ENCODE assay signal across 37 cellular contexts in the genomic region with DNA sequence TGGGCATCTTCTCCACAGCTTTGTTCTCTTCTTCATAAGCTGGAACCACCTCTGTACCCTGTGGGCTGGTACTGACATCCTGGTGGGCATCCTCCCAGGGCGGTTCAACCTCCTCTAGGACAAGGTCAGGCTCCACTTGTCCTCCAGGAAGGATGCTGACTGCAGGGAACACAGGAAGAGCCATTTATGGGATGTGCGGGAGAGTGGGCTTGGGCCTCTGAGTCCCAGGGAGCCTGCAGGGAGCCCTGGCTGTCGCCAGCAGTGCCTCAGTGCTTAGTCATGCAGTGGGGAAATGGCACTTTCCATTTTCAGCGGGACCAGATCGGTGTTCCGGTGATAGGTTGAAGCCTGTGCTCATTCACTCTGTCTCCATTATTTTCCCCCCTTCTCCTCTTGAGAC. TPM values are rescaled to one million over a fixed set of nuclear protein-coding genes. Genes with fewer than 3 reads are reported as not detected.
"Had no signal": no experiment of that assay in that cellular context is flagged by ENCODE, and none has a peak within 500 bp of the region (broad histone marks: within the 10 kb centered on the region; RNA-seq: fewer than 3 reads in every experiment).

No MANE protein-coding gene starts in this region.

- H3K4me3 ChIP-seq: ovary, psoas muscle, sigmoid colon, upper lobe of left lung, vagina had no signal

- FAIRE-seq: astrocyte, endothelial cell of umbilical vein, kidney, small intestine had no signal

- H3K4me3 Mint-ChIP-seq: activated CD4-positive, alpha-beta memory T cell treated with anti-CD3 and anti-CD28 coated beads for 36 hours; activated CD4-positive, alpha-beta T cell treated with anti-CD3 and anti-CD28 coated beads, Interleukin-2, amount 10 ng/mL, durations not matched to agents 24 days and 14 days; effector memory CD8-positive, alpha-beta T cell; naive B cell; nephron progenitor cell; stimulated activated memory B cell treated with anti-CD40 and anti-IgM and Interleukin-4, amounts not matched to agents 10 μg/mL and 1 μg/mL and 100 μg/mL, for 72 hours; stimulated activated naive CD8-positive, alpha-beta T cell treated with anti-CD3 and anti-CD28 coated beads, Interleukin-15, amount 100 ng/mL, for 72 hours had no signal

- ATAC-seq: effector memory CD8-positive, alpha-beta T cell; esophagus mucosa; left colon; psoas muscle; stimulated activated memory B cell treated with anti-CD40 and anti-IgM and Interleukin-4, amounts not matched to agents 10 μg/mL and 1 μg/mL and 100 μg/mL, for 72 hours; stimulated activated naive CD8-positive, alpha-beta T cell treated with anti-CD3 and anti-CD28 coated beads, Interleukin-15, amount 100 ng/mL, for 72 hours had no signal

- H3K27ac Mint-ChIP-seq: activated CD4-positive, alpha-beta memory T cell treated with anti-CD3 and anti-CD28 coated beads for 36 hours; activated CD4-positive, alpha-beta T cell treated with anti-CD3 and anti-CD28 coated beads, Interleukin-2, amount 10 ng/mL, durations not matched to agents 24 days and 14 days; naive B cell; stimulated activated memory B cell treated with anti-CD40 and anti-IgM and Interleukin-4, amounts not matched to agents 10 μg/mL and 1 μg/mL and 100 μg/mL, for 72 hours; stimulated activated naive CD8-positive, alpha-beta T cell treated with anti-CD3 and anti-CD28 coated beads, Interleukin-15, amount 100 ng/mL, for 72 hours had no signal

- H3K36me3 Mint-ChIP-seq: activated CD4-positive, alpha-beta memory T cell treated with anti-CD3 and anti-CD28 coated beads for 36 hours; naive B cell; stimulated activated memory B cell treated with anti-CD40 and anti-IgM and Interleukin-4, amounts not matched to agents 10 μg/mL and 1 μg/mL and 100 μg/mL, for 72 hours had no signal

- H3K9me3 ChIP-seq: neutrophil, ovary, psoas muscle, sigmoid colon, upper lobe of left lung, vagina had no signal

- H3K4me1 ChIP-seq: psoas muscle, sigmoid colon, vagina had no signal

- H3K36me3 ChIP-seq: brain microvascular endothelial cell, neutrophil, ovary, sigmoid colon, upper lobe of left lung, vagina had no signal

- H3K9me3 Mint-ChIP-seq: activated CD4-positive, alpha-beta memory T cell treated with anti-CD3 and anti-CD28 coated beads for 36 hours; activated CD4-positive, alpha-beta T cell treated with anti-CD3 and anti-CD28 coated beads, Interleukin-2, amount 10 ng/mL, durations not matched to agents 24 days and 14 days; effector memory CD8-positive, alpha-beta T cell; nephron progenitor cell; stimulated activated memory B cell treated with anti-CD40 and anti-IgM and Interleukin-4, amounts not matched to agents 10 μg/mL and 1 μg/mL and 100 μg/mL, for 72 hours; stimulated activated naive CD8-positive, alpha-beta T cell treated with anti-CD3 and anti-CD28 coated beads, Interleukin-15, amount 100 ng/mL, for 72 hours had no signal

- H3K27me3 Mint-ChIP-seq: activated CD4-positive, alpha-beta memory T cell treated with anti-CD3 and anti-CD28 coated beads for 36 hours; activated CD4-positive, alpha-beta T cell treated with anti-CD3 and anti-CD28 coated beads, Interleukin-2, amount 10 ng/mL, durations not matched to agents 24 days and 14 days; stimulated activated naive CD8-positive, alpha-beta T cell treated with anti-CD3 and anti-CD28 coated beads, Interleukin-15, amount 100 ng/mL, for 72 hours had no signal

- H3K4me1 Mint-ChIP-seq: activated CD4-positive, alpha-beta T cell treated with anti-CD3 and anti-CD28 coated beads, Interleukin-2, amount 10 ng/mL, durations not matched to agents 24 days and 14 days; naive B cell; stimulated activated memory B cell treated with anti-CD40 and anti-IgM and Interleukin-4, amounts not matched to agents 10 μg/mL and 1 μg/mL and 100 μg/mL, for 72 hours; stimulated activated naive CD8-positive, alpha-beta T cell treated with anti-CD3 and anti-CD28 coated beads, Interleukin-15, amount 100 ng/mL, for 72 hours had no signal

- DNase-seq: activated CD4-positive, alpha-beta memory T cell treated with anti-CD3 and anti-CD28 coated beads for 36 hours; activated CD4-positive, alpha-beta T cell treated with anti-CD3 and anti-CD28 coated beads, Interleukin-2, amount 10 ng/mL, durations not matched to agents 24 days and 14 days; activated CD4-positive, CD25-positive, alpha-beta regulatory T cell treated with anti-CD3 and anti-CD28 coated beads, Interleukin-2, amount 50 U/mL, for 72 hours; activated CD8-positive, alpha-beta memory T cell treated with anti-CD3 and anti-CD28 coated beads, Interleukin-2, amount 50 U/mL, for 4 hours; activated gamma-delta T cell treated with Interleukin-2 at 50 U/mL for 16 hours; activated naive CD4-positive, alpha-beta T cell treated with anti-CD3 and anti-CD28 coated beads, Interleukin-2, amount 50 U/mL, for 16 hours; activated T-cell treated with anti-CD3 and anti-CD28 coated beads, Interleukin-2, amount 50 U/mL, for 1 hour; amniotic stem cell; brain microvascular endothelial cell; cortex of kidney; effector memory CD8-positive, alpha-beta T cell; foreskin fibroblast; head of caudate nucleus; hippocampal formation; kidney; left colon; mammary epithelial cell; naive B cell; nephron progenitor cell; ovary; psoas muscle; sigmoid colon; small intestine; stimulated activated CD4-positive, alpha-beta T cell treated with anti-CD3 and anti-CD28 coated beads, Interleukin-4, amount 100 ng/mL, for 4 hours; stimulated activated CD8-positive, alpha-beta memory T cell treated with anti-CD3 and anti-CD28 coated beads, Interleukin-4, amount 100 ng/mL, for 48 hours; stimulated activated naive CD8-positive, alpha-beta T cell treated with anti-CD3 and anti-CD28 coated beads, Interleukin-15, amount 100 ng/mL, for 72 hours; substantia nigra; T-helper 9 cell; upper lobe of left lung had no signal

RNA-seq across cellular contexts. Expression of gene CNGB1, which starts 20.5 kb away (rescaled TPM):
- total RNA-seq: activated CD4-positive, alpha-beta memory T cell treated with anti-CD3 and anti-CD28 coated beads for 36 hours; activated CD4-positive, alpha-beta T cell treated with anti-CD3 and anti-CD28 coated beads, Interleukin-2, amount 10 ng/mL, durations not matched to agents 24 days and 14 days; activated CD8-positive, alpha-beta memory T cell treated with anti-CD3 and anti-CD28 coated beads for 36 hours; astrocyte; cardiac septum; endothelial cell of umbilical vein; kidney; psoas muscle; vagina had no signal
